In genomic region chr5:40774626-40775025, GRCh38 we compare ENCODE assay signal across 1 cellular context.
TF ChIP-seq lines count a peak whose summit lies in the region.

No MANE protein-coding gene starts in this region.

TF ChIP-seq in IMR-90, 13 proteins besides CTCF, POLR2A, EP300 and RAD21 (continued from another document):
- TF ChIP-seq CHD1 (IDR thresholded peaks at IDR 0.05; ENCODE audit: low read depth, low read length), result no peak
- no peak for TF ChIP-seq MAFK (IDR thresholded peaks at IDR 0.05; ENCODE audit: low read depth, low read length)
- no peak for TF ChIP-seq RFX5 (IDR thresholded peaks at IDR 0.05; ENCODE audit: low read depth, low read length)
- TF ChIP-seq USF2 (IDR thresholded peaks at IDR 0.05; ENCODE audit: low read depth, low read length), result no peak
- TF ChIP-seq FOS (IDR thresholded peaks at IDR 0.05; ENCODE audit: low read depth, low read length), result no peak
- TF ChIP-seq NFE2L2 (IDR thresholded peaks at IDR 0.05; ENCODE audit: low read depth, low read length), result no peak
